In genomic region chr5:150486402-150487198, GRCh38 we compare ENCODE assay signal across 8 cellular contexts. TPM values are rescaled to one million over a fixed set of nuclear protein-coding genes. Genes with fewer than 3 reads are reported as not detected.
DNase-seq lines count a peak whose midpoint lies in the region; ATAC-seq, FAIRE-seq and TF ChIP-seq lines count a peak whose summit lies in the region.

No MANE protein-coding gene starts in this region.

- H3K36me3 Mint-ChIP-seq in T-helper 1 cell treated with Interleukin-12 subunit alpha and Interleukin-12 subunit beta and Interleukin-4 antibody, amounts not matched to agents 30 μg/mL and 1 μg/mL, for 36 hours (ENCODE audit: low read depth), result no peaks in the 10 kb centered on the region

- POLR2A ChIA-PET in K562 (lab: Yijun Ruan, JAX), result interaction anchor here (0.6 to 0.7 kb wide), 2 partner anchors 9 to 38 kb away, joined by 3 read pairs; no protein-coding TSS in a partner anchor

- TF ChIP-seq POLR2A in K562 (conservative IDR thresholded peaks at IDR 0.05) (no peak), gastrocnemius medialis (IDR thresholded peaks at IDR 0.05) (no peak)

- peak overlapping the region; percentile 70 for H2AFZ ChIP-seq in K562 (ENCODE audit: low read depth, low read length)

- BruUV-seq in K562 (replicated peaks; lab: Mats Ljungman, UMichigan), result no TSS peak

- H3K4me3 ChIP-seq in K562 (peak overlapping the region; percentile 88), iPS-11a (ENCODE audit: low read depth, low read length) (peak overlapping the region; percentile 76), gastrocnemius medialis (peak overlapping the region; percentile 80 to 100 (median 94))

- CTCF ChIA-PET in K562 (lab: Yijun Ruan, JAX; ENCODE audit: low intra/inter-chr PET ratio), result no interaction called here

- H3K27ac Mint-ChIP-seq in T-helper 1 cell treated with Interleukin-12 subunit alpha and Interleukin-12 subunit beta and Interleukin-4 antibody, amounts not matched to agents 30 μg/mL and 1 μg/mL, for 36 hours, result no peak overlapping the region

- H3K36me3 ChIP-seq in K562 (ENCODE audit: control insufficient read depth, insufficient read depth, low read length) (peaks cover 14% of the 10 kb centered on the region; the same call in 2 of the 3 replicates), gastrocnemius medialis (no peaks in the 10 kb centered on the region)

- no peaks in the 10 kb centered on the region for H3K4me1 Mint-ChIP-seq in T-helper 1 cell treated with Interleukin-12 subunit alpha and Interleukin-12 subunit beta and Interleukin-4 antibody, amounts not matched to agents 30 μg/mL and 1 μg/mL, for 36 hours (ENCODE audit: low read depth)

- H4K20me1 ChIP-seq in K562 (replicated peaks; ENCODE audit: control insufficient read depth, insufficient read depth, low read length), result peaks cover 3% of the 10 kb centered on the region; the same call in 1 of the 2 replicates

- no peaks in the 10 kb centered on the region for H3K9me3 Mint-ChIP-seq in T-helper 1 cell treated with Interleukin-12 subunit alpha and Interleukin-12 subunit beta and Interleukin-4 antibody, amounts not matched to agents 30 μg/mL and 1 μg/mL, for 36 hours

- no peaks in the 10 kb centered on the region for H3K9me1 ChIP-seq in K562 (ENCODE audit: control insufficient read depth, insufficient read depth, low read length)

- H3K79me2 ChIP-seq in K562 (ENCODE audit: control insufficient read depth, insufficient read depth, low read length), result peaks cover 55% of the 10 kb centered on the region

- peak in 2 of 3 experiments; percentile 27 to 55; a peak in 3 of 6 replicates for TF ChIP-seq CTCF in K562 (IDR thresholded peaks at IDR 0.05 in 2 of 3, conservative IDR thresholded peaks at IDR 0.05 in 1 of 3; ENCODE audit: insufficient read depth in 2 of 3, low read depth in 1 of 3, low read length in 3 of 3)
- peak in 1 of 5 experiments; percentile 9 for TF ChIP-seq CTCF in gastrocnemius medialis (IDR thresholded peaks at IDR 0.05 in 4 of 5, conservative IDR thresholded peaks at IDR 0.05 in 1 of 5)

- H3K9ac ChIP-seq in K562 (ENCODE audit: insufficient read depth in 1 of 2, low read depth in 2 of 2, low read length in 2 of 2), result peak overlapping the region; percentile 78 to 97

- in situ Hi-C loops in K562 (cut with MboI), result no loop called here
- in situ Hi-C loops in gastrocnemius medialis (cut with MboI; ENCODE audit: low sequenced_read_pairs in 4 of 4), result no loop called here

- peak in 1 of 2 experiments; percentile 35; a peak in 2 of 4 replicates for TF ChIP-seq RAD21 in K562 (CRISPR knock-in tag; conservative IDR thresholded peaks at IDR 0.05 in 1 of 2, IDR thresholded peaks at IDR 0.05 in 1 of 2)

- DNase-seq in Daoy (ENCODE audit: low read depth), result peak; percentile 66
- DNase-seq in K562 (ENCODE audit: extremely low read depth in 1 of 4, low spot score in 3 of 4), result peak; percentile 53 to 74 (median 65)
- DNase-seq in gastrocnemius medialis, result peak in 1 of 2 donors; percentile 58
- no peak for DNase-seq in cerebellar nuclear complex (lab: John Stamatoyannopoulos, UW)
- DNase-seq in AG08395 (ENCODE audit: low spot score), result no peak

- H3K27ac ChIP-seq in K562 (ENCODE audit: extremely low read depth, low read depth, low read length) (peak overlapping the region; percentile 87), gastrocnemius medialis (peak overlapping the region; percentile 83 to 98 (median 95))

- H3K27me3 ChIP-seq in K562 (ENCODE audit: control insufficient read depth in 2 of 2, insufficient read depth in 2 of 2, low read length in 2 of 2), result no peaks in the 10 kb centered on the region
- no peaks in the 10 kb centered on the region for H3K27me3 ChIP-seq in gastrocnemius medialis

- ATAC-seq in HG03439 (IDR thresholded peaks at IDR 0.05; ENCODE audit: unreplicated experiment) (peak; percentile 28), K562 (peak; percentile 28), gastrocnemius medialis (peak; percentile 35 to 46)

- FAIRE-seq in K562 (lab: Jason Lieb, UNC), result no peak

- H3K4me2 ChIP-seq in K562 (ENCODE audit: insufficient read depth, low read length), result peak overlapping the region; percentile 78

- no peak for TF ChIP-seq EP300 in K562 (IDR thresholded peaks at IDR 0.05; ENCODE audit: low read length)

- 0% methylated on average over 24 of the region's 60 CpGs for WGBS in K562 (ENCODE audit: insufficient coverage, low coverage, missing lambda C conversion rate)

- intact Hi-C loops in K562 (cut with micrococcal nuclease) (loop anchor here (5.0 to 10.0 kb wide), 3 partner anchors 36 to 598 kb away; partner anchors contain the start of gene TNIP1), gastrocnemius medialis (cut with DNase I; ENCODE audit: low total_unique reads) (loop anchor here (2.0 kb wide), 2 partner anchors 26 to 38 kb away; no protein-coding TSS in a partner anchor)

- H3K9me3 ChIP-seq in K562 (replicated peaks; ENCODE audit: control insufficient read depth, insufficient read depth, low read depth, low read length) (no peaks in the 10 kb centered on the region), gastrocnemius medialis (no peaks in the 10 kb centered on the region)

- peaks cover 59 to 76% of the 10 kb centered on the region in 2 experiments for H3K4me1 ChIP-seq in K562 (replicated peaks in 1 of 2; ENCODE audit: control insufficient read depth in 2 of 2, insufficient read depth in 2 of 2, low read length in 2 of 2)
- peaks cover 48 to 49% of the 10 kb centered on the region in 2 donors for H3K4me1 ChIP-seq in gastrocnemius medialis

- peaks cover 26% of the 10 kb centered on the region for H3K27me3 Mint-ChIP-seq in T-helper 1 cell treated with Interleukin-12 subunit alpha and Interleukin-12 subunit beta and Interleukin-4 antibody, amounts not matched to agents 30 μg/mL and 1 μg/mL, for 36 hours (ENCODE audit: low read depth)

- peak overlapping the region; percentile 53 for H3K4me3 Mint-ChIP-seq in T-helper 1 cell treated with Interleukin-12 subunit alpha and Interleukin-12 subunit beta and Interleukin-4 antibody, amounts not matched to agents 30 μg/mL and 1 μg/mL, for 36 hours

TF ChIP-seq in K562, 482 proteins besides CTCF, POLR2A, EP300 and RAD21 (continues in another document):
- TF ChIP-seq SIN3B (IDR thresholded peaks at IDR 0.05; ENCODE audit: low read depth) (0 out of 2 replicates have a peak, but pooled peaks have one; percentile 25), E2F6 (IDR thresholded peaks at IDR 0.05; ENCODE audit: borderline replicate concordance in 1 of 2, extremely low read depth in 1 of 2, insufficient read depth in 1 of 2, insufficient read length in 1 of 2, low read depth in 1 of 2, low read length in 1 of 2, poor library complexity in 1 of 2, severe bottlenecking in 1 of 2) (peak; percentile 7 to 58), CHD1 (IDR thresholded peaks at IDR 0.05; ENCODE audit: low read length) (peak; percentile 32), KDM1A (IDR thresholded peaks at IDR 0.05) (peak; percentile 88 to 95; a peak in 3 of 4 replicates)

RNA-seq across cellular contexts. Expression of gene NDST1, which starts 21.3 kb away (rescaled TPM):
- 16.1 and 34.7 TPM in 2 replicates for total RNA-seq in Daoy (2014; rRNA removed; shearing (Covaris generic))
- total RNA-seq in K562 (2011; cell fraction: chromatin; rRNA removed; ENCODE audit: low replicate concordance), result 39.5 and 84.3 TPM in 2 replicates
- total RNA-seq in K562 (2011; cell fraction: nucleolus; rRNA removed), result 40.4 and 42.6 TPM in 2 replicates
- total RNA-seq in K562 (2011; cell fraction: nucleoplasm; rRNA removed), result 43.0 and 46.6 TPM in 2 replicates
- 14.0 and 15.3 TPM in 2 replicates for total RNA-seq in K562 (2014; rRNA removed)
- 7.4 and 8.7 TPM in 2 replicates for total RNA-seq in K562 (2014; rRNA removed; fragmentation: Illumina TruSeq; extraction: Trizol)
- total RNA-seq in K562 (2015; rRNA removed; fragmentation: Illumina TruSeq; extraction: Trizol), result 9.9 and 11.5 TPM in 2 replicates
- total RNA-seq in K562 (2021), result 43.2 and 47.9 TPM in 2 replicates
- polyA plus RNA-seq in K562 (2011; rRNA removed), result 9.7 and 17.1 TPM in 2 replicates
- polyA plus RNA-seq in K562 (2011; cell fraction: cytosol; rRNA removed), result 13.1 and 18.3 TPM in 2 replicates
- 28.2 and 31.3 TPM in 2 replicates for polyA plus RNA-seq in K562 (2011; cell fraction: nucleus; rRNA removed)
- 14.9 and 22.7 TPM in 2 replicates for polyA plus RNA-seq in K562 (2012)
- 18.4 and 19.9 TPM in 2 replicates for polyA plus RNA-seq in K562 (2014; fragmentation: Illumina TruSeq; extraction: Trizol)
- under 1 TPM; 0.38 to 0.39 TPM for polyA plus RNA-seq in K562 (2014; fragmentation: Nextera tagmentation; extraction: Ambion mirVana)
- 12.0 and 14.1 TPM in 2 replicates for polyA plus RNA-seq in K562 (2014; rRNA removed)
- polyA minus RNA-seq in K562 (2011; rRNA and poly(A)+ RNA removed), result 14.5 and 17.3 TPM in 2 replicates
- polyA minus RNA-seq in K562 (2011; cell fraction: cytosol; rRNA and poly(A)+ RNA removed), result 19.3 and 27.4 TPM in 2 replicates
- 12.3 and 21.3 TPM in 2 replicates for polyA minus RNA-seq in K562 (2011; cell fraction: nucleus; rRNA and poly(A)+ RNA removed)
- 10 to 100 TPM; 36.1 to 70.5 (median 50.5) TPM for total RNA-seq in gastrocnemius medialis

RNA-seq across cellular contexts. Expression of gene RPS14, which starts 37.1 kb away (rescaled TPM):
- total RNA-seq in Daoy (2014; rRNA removed; shearing (Covaris generic)), result 6,432 and 6,529 TPM in 2 replicates
- total RNA-seq in K562 (2011; cell fraction: chromatin; rRNA removed; ENCODE audit: low replicate concordance), result 265 and 394 TPM in 2 replicates
- 818 and 919 TPM in 2 replicates for total RNA-seq in K562 (2011; cell fraction: nucleolus; rRNA removed)
- 1,009 and 1,942 TPM in 2 replicates for total RNA-seq in K562 (2011; cell fraction: nucleoplasm; rRNA removed)
- total RNA-seq in K562 (2014; rRNA removed) (3,004 and 3,238 TPM in 2 replicates), K562 (2014; rRNA removed; fragmentation: Illumina TruSeq; extraction: Trizol) (3,003 and 3,017 TPM in 2 replicates), K562 (2015; rRNA removed; fragmentation: Illumina TruSeq; extraction: Trizol) (2,679 and 2,873 TPM in 2 replicates), K562 (2021) (3,285 and 3,523 TPM in 2 replicates), gastrocnemius medialis (1,000 to 10,000 TPM; 1,865 to 2,215 (median 2,024) TPM)
- polyA plus RNA-seq in K562 (2011; rRNA removed) (5,983 and 6,751 TPM in 2 replicates), K562 (2014; fragmentation: Illumina TruSeq; extraction: Trizol) (3,907 and 4,185 TPM in 2 replicates), K562 (2014; fragmentation: Nextera tagmentation; extraction: Ambion mirVana) (1,000 to 10,000 TPM; 1,824 to 2,512 TPM), K562 (2014; rRNA removed) (4,384 and 5,321 TPM in 2 replicates)
- polyA plus RNA-seq in K562 (2011; cell fraction: cytosol; rRNA removed), result 5,490 and 8,746 TPM in 2 replicates
- polyA plus RNA-seq in K562 (2011; cell fraction: nucleus; rRNA removed), result 1,361 and 2,299 TPM in 2 replicates
- polyA plus RNA-seq in K562 (2012), result 4,665 and 5,719 TPM in 2 replicates
- polyA minus RNA-seq in K562 (2011; rRNA and poly(A)+ RNA removed), result 3,342 and 3,929 TPM in 2 replicates
- 682 and 753 TPM in 2 replicates for polyA minus RNA-seq in K562 (2011; cell fraction: cytosol; rRNA and poly(A)+ RNA removed)
- polyA minus RNA-seq in K562 (2011; cell fraction: nucleus; rRNA and poly(A)+ RNA removed), result 162 and 371 TPM in 2 replicates

Comparison
In these comparisons a context has a peak if more than half of its experiments do, and no peak if none do; other contexts are left out.
1. DNase-seq: peak in Daoy (single experiment) and K562 (4 of 4); none in cerebellar nuclear complex (0 of 2) and AG08395 (single experiment).
2. Peak in every context shown above with its lines, with median percentiles within 50 percentile points of each other: ATAC-seq and H3K4me3 ChIP-seq.